25 cellular contexts compared by ENCODE assay signal in genomic region chr3:4546346-4547178, GRCh38. TPM values are rescaled to one million over a fixed set of nuclear protein-coding genes. Genes with fewer than 3 reads are reported as not detected.
A peak's percentile ranks its signal among the peaks of the same experiment; 100 is the strongest.
DNase-seq lines count a peak whose midpoint lies in the region; ATAC-seq, FAIRE-seq and TF ChIP-seq lines count a peak whose summit lies in the region.
"Had no signal": no experiment of that assay in that cellular context is flagged by ENCODE, and none has a peak within 500 bp of the region (broad histone marks: within the 10 kb centered on the region; RNA-seq: fewer than 3 reads in every experiment).

No MANE protein-coding gene starts in this region.

- H3K4me2 ChIP-seq in GM12878 (ENCODE audit: control insufficient read depth, insufficient read depth) = no peak overlapping the region

- WGBS in GM12878 (ENCODE audit: insufficient coverage, insufficient replicate concordance, low lambda C conversion rate, missing lambda C conversion rate) = 80% methylated on average over 9 of the region's 9 CpGs

- no peak overlapping the region for H3K4me3 Mint-ChIP-seq in activated CD8-positive, alpha-beta T cell treated with anti-CD3 and anti-CD28 coated beads for 36 hours
- H3K4me3 Mint-ChIP-seq in activated CD8-positive, alpha-beta T cell treated with anti-CD3 and anti-CD28 coated beads, Interleukin-2, amount 10 ng/mL, durations not matched to agents 7 days and 5 days = no peak overlapping the region
- H3K4me3 Mint-ChIP-seq: activated CD4-positive, alpha-beta memory T cell treated with anti-CD3 and anti-CD28 coated beads for 36 hours; activated naive CD8-positive, alpha-beta T cell; mesothelial cell of epicardium; neural crest cell had no signal

- TF ChIP-seq POLR2A in GM12878 (IDR thresholded peaks at IDR 0.05; ENCODE audit: low read depth, low read length) (no peak), uterus (IDR thresholded peaks at IDR 0.05) (no peak)

- H3K27me3 Mint-ChIP-seq in activated CD8-positive, alpha-beta T cell treated with anti-CD3 and anti-CD28 coated beads for 36 hours = no peaks in the 10 kb centered on the region
- H3K27me3 Mint-ChIP-seq in activated CD8-positive, alpha-beta T cell treated with anti-CD3 and anti-CD28 coated beads, Interleukin-2, amount 10 ng/mL, durations not matched to agents 7 days and 5 days (ENCODE audit: low read depth) = no peaks in the 10 kb centered on the region
- H3K27me3 Mint-ChIP-seq: activated CD4-positive, alpha-beta memory T cell treated with anti-CD3 and anti-CD28 coated beads for 36 hours; activated naive CD8-positive, alpha-beta T cell had no signal

- H3K27me3 ChIP-seq in GM12878 (replicated peaks in 1 of 2; ENCODE audit: control insufficient read depth in 2 of 2, insufficient read depth in 2 of 2, low read length in 1 of 2) = no peaks in the 10 kb centered on the region
- no peaks in the 10 kb centered on the region for H3K27me3 ChIP-seq in uterus
- H3K27me3 ChIP-seq: dorsolateral prefrontal cortex, heart right ventricle, right lobe of liver, upper lobe of right lung had no signal

- TF ChIP-seq CTCF in activated CD8-positive, alpha-beta T cell treated with anti-CD3 and anti-CD28 coated beads for 36 hours (IDR thresholded peaks at IDR 0.05) = no peak
- TF ChIP-seq CTCF in GM12878 (IDR thresholded peaks at IDR 0.05 in 2 of 3, conservative IDR thresholded peaks at IDR 0.05 in 1 of 3; ENCODE audit: control insufficient read depth in 2 of 3, extremely low read depth in 1 of 3, insufficient read depth in 1 of 3, low read depth in 3 of 3, low read length in 3 of 3) (no peak), mucosa of descending colon (IDR thresholded peaks at IDR 0.05) (no peak), uterus (IDR thresholded peaks at IDR 0.05) (no peak)

- POLR2A ChIA-PET in activated CD8-positive, alpha-beta T cell treated with anti-CD3 and anti-CD28 coated beads for 36 hours (lab: Charles Lee) = interaction anchor here (0.6 kb wide), 1 partner anchor 40 kb away, joined by 3 read pairs; no protein-coding TSS in a partner anchor
- POLR2A ChIA-PET in activated CD8-positive, alpha-beta T cell treated with anti-CD3 and anti-CD28 coated beads, Interleukin-2, amount 10 ng/mL, durations not matched to agents 7 days and 5 days (lab: Charles Lee) = no interaction called here
- POLR2A ChIA-PET in GM12878 (lab: Charles Lee) = interaction anchor here (0.6 kb wide), 1 partner anchor 12 kb away, joined by 7 read pairs; no protein-coding TSS in a partner anchor

- FAIRE-seq in GM12878 (lab: Jason Lieb, UNC) = no peak
- FAIRE-seq: A204.1 had no signal

- no peaks in the 10 kb centered on the region for H4K20me1 ChIP-seq in GM12878 (ENCODE audit: control insufficient read depth, insufficient read depth)

- TSS peak; percentile 18 for BruUV-seq in GM12878 (replicated peaks; lab: Mats Ljungman, UMichigan)

- no peaks in the 10 kb centered on the region for H3K79me2 ChIP-seq in GM12878 (ENCODE audit: control insufficient read depth, insufficient read depth, low read length)

- H3K9ac ChIP-seq in GM12878 (ENCODE audit: control insufficient read depth, insufficient read depth, low read length) = no peak overlapping the region

- in situ Hi-C loops in GM12878 (cut with MboI) = no loop called here

- no peaks in the 10 kb centered on the region for H3K9me3 Mint-ChIP-seq in activated CD8-positive, alpha-beta T cell treated with anti-CD3 and anti-CD28 coated beads for 36 hours
- H3K9me3 Mint-ChIP-seq in activated CD8-positive, alpha-beta T cell treated with anti-CD3 and anti-CD28 coated beads, Interleukin-2, amount 10 ng/mL, durations not matched to agents 7 days and 5 days (ENCODE audit: insufficient read depth) = no peaks in the 10 kb centered on the region
- H3K9me3 Mint-ChIP-seq: activated CD4-positive, alpha-beta memory T cell treated with anti-CD3 and anti-CD28 coated beads for 36 hours; neural crest cell had no signal

- TF ChIP-seq RAD21 in GM12878 (IDR thresholded peaks at IDR 0.05; ENCODE audit: insufficient read depth, low read depth, low read length) = no peak

- intact Hi-C loops in activated CD8-positive, alpha-beta T cell treated with anti-CD3 and anti-CD28 coated beads for 36 hours (cut with micrococcal nuclease) = no loop called here
- intact Hi-C loops in GM12878 (cut with micrococcal nuclease; ENCODE audit: unreplicated experiment) (no loop called here), mucosa of descending colon (cut with DNase I, micrococcal nuclease) (no loop called here), uterus (cut with DNase I; ENCODE audit: low total_unique reads) (no loop called here)

- CTCF ChIA-PET in activated CD8-positive, alpha-beta T cell treated with anti-CD3 and anti-CD28 coated beads for 36 hours (lab: Charles Lee) = interaction anchor here (1.5 kb wide), 1 partner anchor 87 kb away, joined by 7 read pairs; no protein-coding TSS in a partner anchor
- CTCF ChIA-PET in activated CD8-positive, alpha-beta T cell treated with anti-CD3 and anti-CD28 coated beads, Interleukin-2, amount 10 ng/mL, durations not matched to agents 7 days and 5 days (lab: Charles Lee) = no interaction called here
- CTCF ChIA-PET in GM12878 (lab: Yijun Ruan, JAX) = no interaction called here

- peak; percentile 55 for ATAC-seq in activated CD8-positive, alpha-beta T cell treated with anti-CD3 and anti-CD28 coated beads for 36 hours
- ATAC-seq in activated CD8-positive, alpha-beta T cell treated with anti-CD3 and anti-CD28 coated beads, Interleukin-2, amount 10 ng/mL, durations not matched to agents 7 days and 5 days = no peak
- ATAC-seq in GM12878 = no peak
- ATAC-seq in mucosa of descending colon = peak; percentile 15
- ATAC-seq in HG02588 (IDR thresholded peaks at IDR 0.05; ENCODE audit: unreplicated experiment) = no peak
- ATAC-seq: left ventricle myocardium superior, right lobe of liver, upper lobe of right lung had no signal

- H3K4me1 Mint-ChIP-seq in activated CD8-positive, alpha-beta T cell treated with anti-CD3 and anti-CD28 coated beads for 36 hours (ENCODE audit: low read depth) = peaks cover 24% of the 10 kb centered on the region
- no peaks in the 10 kb centered on the region for H3K4me1 Mint-ChIP-seq in activated CD8-positive, alpha-beta T cell treated with anti-CD3 and anti-CD28 coated beads, Interleukin-2, amount 10 ng/mL, durations not matched to agents 7 days and 5 days (ENCODE audit: low read depth)
- H3K4me1 Mint-ChIP-seq: neural crest cell had no signal

- RAD21 ChIA-PET in GM12878 (lab: Charles Lee; ENCODE audit: unreplicated experiment) = no interaction called here

- no peak for DNase-seq in activated CD8-positive, alpha-beta T cell treated with anti-CD3 and anti-CD28 coated beads for 36 hours
- no peak for DNase-seq in activated CD8-positive, alpha-beta T cell treated with anti-CD3 and anti-CD28 coated beads, Interleukin-2, amount 10 ng/mL, durations not matched to agents 7 days and 5 days
- DNase-seq in GM12878 (ENCODE audit: low read depth, low spot score) = no peak
- no peak for DNase-seq in mucosa of descending colon
- peak in 1 of 2 donors; percentile 44 for DNase-seq in uterus
- DNase-seq in NCI-H1092 (lab: John Stamatoyannopoulos, UW) = no peak
- no peak for DNase-seq in NCI-H1930 (lab: John Stamatoyannopoulos, UW)
- DNase-seq: activated CD4-positive, alpha-beta memory T cell treated with anti-CD3 and anti-CD28 coated beads for 36 hours; DND-41; dorsolateral prefrontal cortex; foreskin fibroblast; GOT3; heart right ventricle; left ventricle myocardium superior; NCI-H1694 treated with DMSO at 0.1 percent for 48 hours; posterior cingulate gyrus; right lobe of liver; stimulated activated CD4-positive, alpha-beta T cell treated with anti-CD3 and anti-CD28 coated beads, Interleukin-4, amount 100 ng/mL, for 4 hours; T-helper 1 cell; upper lobe of right lung had no signal

- H3K4me1 ChIP-seq in GM12878 (ENCODE audit: control insufficient read depth, insufficient read depth, low read length) = no peaks in the 10 kb centered on the region
- no peaks in the 10 kb centered on the region for H3K4me1 ChIP-seq in mucosa of descending colon (ENCODE audit: low read depth)
- H3K4me1 ChIP-seq in uterus = peaks cover 0 to 11% of the 10 kb centered on the region in 2 donors
- H3K4me1 ChIP-seq: right lobe of liver had no signal

- no peak overlapping the region for H3K27ac Mint-ChIP-seq in activated CD8-positive, alpha-beta T cell treated with anti-CD3 and anti-CD28 coated beads for 36 hours
- H3K27ac Mint-ChIP-seq in activated CD8-positive, alpha-beta T cell treated with anti-CD3 and anti-CD28 coated beads, Interleukin-2, amount 10 ng/mL, durations not matched to agents 7 days and 5 days = no peak overlapping the region
- H3K27ac Mint-ChIP-seq: activated CD4-positive, alpha-beta memory T cell treated with anti-CD3 and anti-CD28 coated beads for 36 hours; activated naive CD8-positive, alpha-beta T cell had no signal

- peaks cover 0 to 5% of the 10 kb centered on the region in 2 experiments; a peak in 2 of 4 replicates for H3K36me3 ChIP-seq in GM12878 (ENCODE audit: control insufficient read depth in 2 of 2, insufficient read depth in 2 of 2, low read length in 1 of 2)
- H3K36me3 ChIP-seq in mucosa of descending colon (ENCODE audit: low read depth) = no peaks in the 10 kb centered on the region
- H3K36me3 ChIP-seq in uterus = no peaks in the 10 kb centered on the region
- H3K36me3 ChIP-seq: heart right ventricle, right lobe of liver, upper lobe of right lung had no signal

- H3K27ac ChIP-seq in GM12878 (ENCODE audit: control insufficient read depth, insufficient read depth) (no peak overlapping the region), uterus (peak overlapping the region; percentile 42 to 64)
- H3K27ac ChIP-seq: dorsolateral prefrontal cortex, right lobe of liver, upper lobe of right lung had no signal

- H3K9me3 ChIP-seq in GM12878 (replicated peaks; ENCODE audit: control insufficient read depth, insufficient read depth, low read length) (no peaks in the 10 kb centered on the region), mucosa of descending colon (no peaks in the 10 kb centered on the region), uterus (no peaks in the 10 kb centered on the region)
- H3K9me3 ChIP-seq: right lobe of liver, upper lobe of right lung had no signal

- no peak overlapping the region for H3K4me3 ChIP-seq in GM12878
- H3K4me3 ChIP-seq in mucosa of descending colon = no peak overlapping the region
- no peak overlapping the region for H3K4me3 ChIP-seq in uterus
- H3K4me3 ChIP-seq: dorsolateral prefrontal cortex, heart right ventricle, right lobe of liver, upper lobe of right lung had no signal

- no peak overlapping the region for H2AFZ ChIP-seq in GM12878 (ENCODE audit: control insufficient read depth, low read depth, low read length)

- SMC1A ChIA-PET in GM12878 (lab: Charles Lee; ENCODE audit: uncharacterized antibody, unreplicated experiment) = interaction anchor here (0.8 kb wide), 1 partner anchor 12 kb away, joined by 3 read pairs; no protein-coding TSS in a partner anchor

- H3K36me3 Mint-ChIP-seq in activated CD8-positive, alpha-beta T cell treated with anti-CD3 and anti-CD28 coated beads for 36 hours (ENCODE audit: low read depth) = no peaks in the 10 kb centered on the region
- peaks cover 2% of the 10 kb centered on the region for H3K36me3 Mint-ChIP-seq in activated CD8-positive, alpha-beta T cell treated with anti-CD3 and anti-CD28 coated beads, Interleukin-2, amount 10 ng/mL, durations not matched to agents 7 days and 5 days (ENCODE audit: low read depth)
- H3K36me3 Mint-ChIP-seq: activated CD4-positive, alpha-beta memory T cell treated with anti-CD3 and anti-CD28 coated beads for 36 hours; mesothelial cell of epicardium had no signal

- TF ChIP-seq EP300 in GM12878 (IDR thresholded peaks at IDR 0.05; ENCODE audit: borderline replicate concordance in 1 of 2, control insufficient read depth in 1 of 2, low read depth in 2 of 2, low read length in 2 of 2) = no peak

RNA-seq across cellular contexts. Expression of gene ITPR1, which starts 53.4 kb away (rescaled TPM):
- total RNA-seq in activated CD8-positive, alpha-beta T cell treated with anti-CD3 and anti-CD28 coated beads for 36 hours = 10 to 100 TPM; 93.9 to 98.2 TPM
- 10 to 100 TPM; 53.8 to 57.3 TPM for total RNA-seq in activated CD8-positive, alpha-beta T cell treated with anti-CD3 and anti-CD28 coated beads, Interleukin-2, amount 10 ng/mL, durations not matched to agents 7 days and 5 days
- 1,204 and 1,224 TPM in 2 replicates for total RNA-seq in GM12878 (2013; cell fraction: nucleolus; rRNA removed)
- total RNA-seq in GM12878 (2014; rRNA removed) (37.8 and 41.3 TPM in 2 replicates), GM12878 (2014; rRNA removed; fragmentation: Illumina TruSeq; extraction: Trizol) (37.3 and 37.9 TPM in 2 replicates), GM12878 (2021) (42.9 and 46.0 TPM in 2 replicates), mucosa of descending colon (10 to 100 TPM; 10.7 to 80.2 (median 20.7) TPM), uterus (100 to 1,000 TPM in 3 of 4 donors, 10 to 100 TPM in 1; 98.2 to 224 (median 141) TPM)
- polyA plus RNA-seq in GM12878 (2011; ENCODE audit: low read depth) = 25.5 TPM
- polyA plus RNA-seq in GM12878 (2011; rRNA removed) (239 and 328 TPM in 2 replicates), GM12878 (2014; fragmentation: Illumina TruSeq; extraction: Trizol) (30.4 and 39.1 TPM in 2 replicates), GM12878 (2014; fragmentation: Nextera tagmentation; extraction: Ambion mirVana) (10 to 100 TPM; 12.2 to 12.6 TPM), GM12878 (2014; rRNA removed) (17.1 and 17.2 TPM in 2 replicates), GM12878 (2016; fragmentation: Nextera tagmentation; extraction: Ambion mirVana) (10 to 100 TPM; 15.8 to 19.5 TPM)
- 102 and 126 TPM in 2 replicates for polyA plus RNA-seq in GM12878 (2011; cell fraction: cytosol; rRNA removed)
- 372 and 416 TPM in 2 replicates for polyA plus RNA-seq in GM12878 (2011; cell fraction: nucleus; rRNA removed)
- polyA plus RNA-seq in GM12878 (2012) = 18.1 and 31.8 TPM in 2 replicates
- polyA minus RNA-seq in GM12878 (2011; rRNA and poly(A)+ RNA removed) = 557 and 673 TPM in 2 replicates
- polyA minus RNA-seq in GM12878 (2011; cell fraction: cytosol; rRNA and poly(A)+ RNA removed) = 109 and 129 TPM in 2 replicates
- 587 and 802 TPM in 2 replicates for polyA minus RNA-seq in GM12878 (2011; cell fraction: nucleus; rRNA and poly(A)+ RNA removed)

Comparison
In these comparisons a context has a peak if more than half of its experiments do, and no peak if none do; other contexts are left out.
1. ATAC-seq: peak in activated CD8-positive, alpha-beta T cell treated with anti-CD3 and anti-CD28 coated beads for 36 hours (single experiment) and mucosa of descending colon (single experiment); none in activated CD8-positive, alpha-beta T cell treated with anti-CD3 and anti-CD28 coated beads, Interleukin-2, amount 10 ng/mL, durations not matched to agents 7 days and 5 days (single experiment), GM12878 (single experiment) and HG02588 (single experiment).